ENCODE assay signal across 8 cellular contexts in the genomic region with DNA sequence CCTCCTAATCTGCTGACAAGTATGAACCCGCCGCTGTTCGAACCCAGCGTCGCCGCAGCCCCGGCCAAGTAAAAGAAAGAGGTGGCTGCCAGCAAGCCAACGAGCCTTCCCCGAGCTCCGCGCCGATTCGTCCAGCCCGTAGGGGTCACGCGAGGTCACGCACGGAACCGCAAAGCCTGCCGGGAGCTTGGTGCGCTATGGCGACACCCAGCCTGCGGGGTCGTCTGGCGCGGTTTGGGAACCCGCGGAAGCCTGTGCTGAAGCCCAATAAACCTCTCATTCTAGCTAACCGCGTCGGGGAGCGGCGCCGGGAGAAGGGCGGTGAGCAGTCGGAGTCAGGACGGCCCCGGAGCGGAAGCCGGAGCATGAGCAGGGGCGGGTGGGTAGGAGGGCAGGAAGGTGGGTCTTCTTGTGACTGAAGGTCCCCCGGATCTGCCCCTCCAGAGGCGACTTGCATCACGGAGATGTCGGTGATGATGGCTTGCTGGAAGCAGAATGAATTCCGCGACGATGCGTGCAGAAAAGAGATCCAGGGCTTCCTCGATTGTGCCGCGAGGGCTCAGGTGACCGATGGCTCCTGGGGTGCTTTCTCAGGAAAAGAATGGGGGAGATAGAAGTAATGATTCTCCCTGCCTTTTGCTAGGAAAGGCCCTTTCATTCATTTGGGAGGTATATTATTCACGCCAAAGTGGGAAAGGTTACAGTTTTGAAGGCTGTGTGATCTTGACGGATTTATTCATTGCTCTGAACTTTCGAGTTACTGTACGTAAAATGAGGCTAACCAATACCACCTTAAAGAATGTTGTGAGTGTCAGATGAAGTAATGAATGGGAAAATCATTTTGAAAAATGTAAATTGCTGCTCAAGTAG. TPM values are rescaled to one million over a fixed set of nuclear protein-coding genes. Genes with fewer than 3 reads are reported as not detected.
DNase-seq lines count a peak whose midpoint lies in the region; ATAC-seq, FAIRE-seq and TF ChIP-seq lines count a peak whose summit lies in the region.

A gene (plus strand): TSS at position 170 of the 870 bp plus-strand sequence. CDS start 28 bp downstream, at position 198.

- peak in 1 of 2 donors; percentile 66 for TF ChIP-seq POLR2A in heart left ventricle (IDR thresholded peaks at IDR 0.05)

- H3K27me3 Mint-ChIP-seq in T-cell (no peaks in the 10 kb centered on the region), type B pancreatic cell (no peaks in the 10 kb centered on the region)

- H3K27ac ChIP-seq in adipose tissue (ENCODE audit: low read depth, low read length) (peak within 1 kb of the TSS; percentile 78), heart left ventricle (peak within 1 kb of the TSS; percentile 75 to 97 (median 93))

- no peaks in the 10 kb centered on the region for H3K9me3 ChIP-seq in heart left ventricle

- peaks cover 6 to 53% (median 43%) of the 10 kb centered on the region in 12 donors for H3K4me1 ChIP-seq in heart left ventricle

- peak within 1 kb of the TSS; percentile 70 to 99 (median 92) for H3K4me3 ChIP-seq in heart left ventricle

- DNase-seq in HEK293T (ENCODE audit: extremely low spot score) (peak; percentile 76), NCI-H1092 treated with DMSO at 0.1 percent for 48 hours (lab: John Stamatoyannopoulos, UW) (peak; percentile 72), T-cell (peak; percentile 76 to 93 (median 88)), heart left ventricle (peak; percentile 92 to 97 (median 94)), posterior cingulate gyrus (peak; percentile 89 to 99 (median 95)), type B pancreatic cell (ENCODE audit: extremely low spot score, unreplicated experiment) (peak; percentile 95)

- CTCF ChIA-PET in HEK293T (lab: Yijun Ruan, JAX), result no interaction called here
- CTCF ChIA-PET in T-cell (lab: Charles Lee), result interaction anchor here (1.2 to 4.6 kb wide), 8 partner anchors 10 to 97 kb away, joined by 3 to 35 read pairs (median 6); a partner anchor contains a TSS

- peak within 1 kb of the TSS; percentile 96 to 100 (median 99) for H3K4me3 Mint-ChIP-seq in T-cell
- H3K4me3 Mint-ChIP-seq in type B pancreatic cell, result peak within 1 kb of the TSS; percentile 99

- peak within 1 kb of the TSS; percentile 100 for H3K27ac Mint-ChIP-seq in T-cell
- H3K27ac Mint-ChIP-seq in type B pancreatic cell, result peak within 1 kb of the TSS; percentile 96

- peaks cover 0 to 33% (median 29%) of the 10 kb centered on the region in 9 donors for H3K36me3 ChIP-seq in heart left ventricle

- H3K27me3 ChIP-seq in heart left ventricle, result no peaks in the 10 kb centered on the region

- peaks cover 51 to 65% (median 52%) of the 10 kb centered on the region in 3 donors for H3K4me1 Mint-ChIP-seq in T-cell
- peaks cover 32% of the 10 kb centered on the region for H3K4me1 Mint-ChIP-seq in type B pancreatic cell (ENCODE audit: unreplicated experiment)

- WGBS in adipose tissue, 3 donors, result 0 to 1% (median 0%) methylated on average over 57 of the region's 57 CpGs
- WGBS in heart left ventricle, 4 donors, result 0 to 1% (median 0%) methylated on average over 51 to 57 of the region's 57 CpGs

- intact Hi-C loops in heart left ventricle (cut with DNase I), result loop anchor here in 1 of 10 donors (5.0 kb wide), 1 partner anchor 35 kb away; no protein-coding TSS in a partner anchor
- intact Hi-C loops in posterior cingulate gyrus (cut with DNase I), result no loop called here

- H3K36me3 Mint-ChIP-seq in T-cell (no peaks in the 10 kb centered on the region), type B pancreatic cell (no peaks in the 10 kb centered on the region)

- ATAC-seq in T-cell (replicated peaks in 1 of 4) (peak; percentile 69 to 73 (median 70)), heart left ventricle (peak; percentile 60 to 84 (median 79))

- H3K9me3 Mint-ChIP-seq in T-cell (no peaks in the 10 kb centered on the region), type B pancreatic cell (no peaks in the 10 kb centered on the region)

- peak in 1 of 12 donors; percentile 4 for TF ChIP-seq CTCF in heart left ventricle (IDR thresholded peaks at IDR 0.05)
- TF ChIP-seq CTCF in type B pancreatic cell (conservative IDR thresholded peaks at IDR 0.05), result no peak

- POLR2A ChIA-PET in HEK293T (lab: Yijun Ruan, JAX) (interaction anchor here (0.6 to 5.3 kb wide), 11 partner anchors 9 to 97 kb away, joined by 3 to 68 read pairs (median 5); a partner anchor contains a TSS), T-cell (lab: Charles Lee) (interaction anchor here (0.6 to 2.6 kb wide), 3 partner anchors 10 to 91 kb away, joined by 4 to 12 read pairs (median 5); a partner anchor contains a TSS)

- peak; percentile 83 for FAIRE-seq in G401.6 (lab: Jason Lieb, UNC)

TF ChIP-seq in HEK293T, 16 proteins besides CTCF, POLR2A, EP300 and RAD21:
- TF ChIP-seq FOXK2 (IDR thresholded peaks at IDR 0.05), result no peak
- TF ChIP-seq L3MBTL2 (conservative IDR thresholded peaks at IDR 0.05), result 0 out of 2 replicates have a peak, but pooled peaks have one; percentile 23

RNA-seq across cellular contexts. Expression of the gene that starts here (rescaled TPM):
- 10 to 100 TPM in 3 of 5 donors, 1 to 10 TPM in 2; 6.3 to 17.5 (median 14.2) TPM for total RNA-seq in T-cell
- 10 to 100 TPM; 24.0 to 53.3 (median 47.1) TPM for polyA plus RNA-seq in adipose tissue
- 10 to 100 TPM; 17.3 to 39.8 (median 22.7) TPM for total RNA-seq in heart left ventricle
- 10 to 100 TPM; 76.0 to 77.9 TPM for polyA plus RNA-seq in heart left ventricle
- 32.6 and 37.1 TPM in 2 replicates for total RNA-seq in type B pancreatic cell (ENCODE audit: low replicate concordance)

Comparison
In these comparisons a context has a peak if more than half of its experiments do, and no peak if none do; other contexts are left out.
1. Peak in every context shown above with its lines: DNase-seq, ATAC-seq, H3K4me3 ChIP-seq and H3K27ac ChIP-seq.